18 cellular contexts compared by ENCODE assay signal in the genomic region with DNA sequence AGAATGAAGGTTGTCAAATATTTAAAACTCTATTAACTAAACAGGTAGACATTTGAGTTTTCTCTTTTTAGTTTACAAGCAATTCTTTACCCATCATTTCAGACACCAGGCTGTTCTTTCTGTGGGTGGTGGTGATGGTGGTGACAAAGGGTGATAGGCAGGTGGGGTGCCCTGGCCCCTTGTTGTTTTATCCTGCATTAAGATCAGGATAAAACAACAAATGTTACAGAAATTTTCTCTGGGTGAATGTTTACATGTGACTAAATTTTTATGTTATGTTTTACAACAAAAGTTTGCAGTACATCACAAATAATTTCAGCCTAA.
"Had no signal": no experiment of that assay in that cellular context is flagged by ENCODE, and none has a peak within 500 bp of the region (broad histone marks: within the 10 kb centered on the region; RNA-seq: fewer than 3 reads in every experiment).

No MANE protein-coding gene starts in this region.

- ATAC-seq: left lobe of liver; stimulated activated naive B cell treated with anti-CD40 and anti-IgM and Interleukin-4, amounts not matched to agents 10 μg/mL and 1 μg/mL and 100 μg/mL, for 72 hours had no signal

- H3K9me3 ChIP-seq: prostate gland, right atrium auricular region, sigmoid colon, stomach, tibial artery, upper lobe of left lung had no signal

- H3K27ac Mint-ChIP-seq: nephron progenitor cell; stimulated activated naive B cell treated with anti-CD40 and anti-IgM and Interleukin-4, amounts not matched to agents 10 μg/mL and 1 μg/mL and 100 μg/mL, for 72 hours had no signal

- DNase-seq: cortex of kidney; hypothalamus; kidney; naive B cell; nephron progenitor cell; nucleus accumbens; sigmoid colon; stimulated activated CD4-positive, alpha-beta T cell treated with anti-CD3 and anti-CD28 coated beads, Interleukin-2, amount 100 ng/mL, for 24 hours; stimulated activated CD4-positive, alpha-beta T cell treated with anti-CD3 and anti-CD28 coated beads, Interleukin-4, amount 100 ng/mL, for 24 hours; stimulated activated naive B cell treated with anti-CD40 and anti-IgM and Interleukin-4, amounts not matched to agents 10 μg/mL and 1 μg/mL and 100 μg/mL, for 72 hours; stomach; tibial artery had no signal

- H3K27me3 Mint-ChIP-seq: memory B cell; naive B cell; stimulated activated naive B cell treated with anti-CD40 and anti-IgM and Interleukin-4, amounts not matched to agents 10 μg/mL and 1 μg/mL and 100 μg/mL, for 72 hours had no signal

- H3K4me1 ChIP-seq: prostate gland had no signal

- H3K36me3 Mint-ChIP-seq: stimulated activated naive B cell treated with anti-CD40 and anti-IgM and Interleukin-4, amounts not matched to agents 10 μg/mL and 1 μg/mL and 100 μg/mL, for 72 hours had no signal

- H3K4me3 ChIP-seq: lung, prostate gland, right atrium auricular region, sigmoid colon, stomach, tibial artery, upper lobe of left lung had no signal

- H3K27ac ChIP-seq: prostate gland, right atrium auricular region, sigmoid colon, stomach, upper lobe of left lung had no signal

- H3K27me3 ChIP-seq: right atrium auricular region, sigmoid colon, stomach, tibial artery, upper lobe of left lung had no signal

- H3K4me3 Mint-ChIP-seq: memory B cell; naive B cell; nephron progenitor cell; stimulated activated naive B cell treated with anti-CD40 and anti-IgM and Interleukin-4, amounts not matched to agents 10 μg/mL and 1 μg/mL and 100 μg/mL, for 72 hours had no signal

- H3K9me3 Mint-ChIP-seq: memory B cell; naive B cell; stimulated activated naive B cell treated with anti-CD40 and anti-IgM and Interleukin-4, amounts not matched to agents 10 μg/mL and 1 μg/mL and 100 μg/mL, for 72 hours had no signal
